1 cellular context compared by ENCODE assay signal in genomic region chr7:2979276-2979675, GRCh38.
TF ChIP-seq lines count a peak whose summit lies in the region.

No MANE protein-coding gene starts in this region.

TF ChIP-seq in HepG2, 621 proteins besides CTCF, POLR2A, EP300 and RAD21 (continued from another document):
- TF ChIP-seq PRDM15 (CRISPR knock-in tag; IDR thresholded peaks at IDR 0.05): no peak
- TF ChIP-seq ZFP36L2 (CRISPR knock-in tag; IDR thresholded peaks at IDR 0.05): no peak
- TF ChIP-seq ZNF512 (CRISPR knock-in tag; IDR thresholded peaks at IDR 0.05): no peak
